ENCODE assay signal across 16 cellular contexts in genomic region chr5:126794157-126794828, GRCh38. TPM values are rescaled to one million over a fixed set of nuclear protein-coding genes. Genes with fewer than 3 reads are reported as not detected.
DNase-seq lines count a peak whose midpoint lies in the region; ATAC-seq and TF ChIP-seq lines count a peak whose summit lies in the region.
"Had no signal": no experiment of that assay in that cellular context is flagged by ENCODE, and none has a peak within 500 bp of the region (broad histone marks: within the 10 kb centered on the region; RNA-seq: fewer than 3 reads in every experiment).

No MANE protein-coding gene starts in this region.

- peaks cover 3% of the 10 kb centered on the region; the same call in 1 of the 2 replicates for H3K9me3 Mint-ChIP-seq in WTC11
- H3K9me3 Mint-ChIP-seq: activated naive CD8-positive, alpha-beta T cell treated with anti-CD3 and anti-CD28 coated beads for 36 hours had no signal

- intact Hi-C loops in A673 (cut with micrococcal nuclease; ENCODE audit: unreplicated experiment): no loop called here
- intact Hi-C loops in stomach (cut with DNase I; ENCODE audit: low total_unique reads): no loop called here
- intact Hi-C loops in sciatic nerve (cut with DNase I): loop anchor here (10.0 kb wide), 1 partner anchor 119 kb away; no protein-coding TSS in a partner anchor

- peak; percentile 59 for ATAC-seq in GM18519 (IDR thresholded peaks at IDR 0.05; ENCODE audit: low FRiP score, unreplicated experiment)
- ATAC-seq in HG02938 (IDR thresholded peaks at IDR 0.05; ENCODE audit: unreplicated experiment): peak; percentile 35
- ATAC-seq in WTC11: no peak
- ATAC-seq in sciatic nerve: no peak
- ATAC-seq: PC-3 had no signal

- H3K36me3 Mint-ChIP-seq in WTC11: peaks cover 7% of the 10 kb centered on the region

- H3K4me3 Mint-ChIP-seq in WTC11: no peak overlapping the region
- H3K4me3 Mint-ChIP-seq: activated naive CD8-positive, alpha-beta T cell treated with anti-CD3 and anti-CD28 coated beads for 36 hours had no signal

- H3K4me3 ChIP-seq in A673 (ENCODE audit: low read depth, low read length, poor library complexity, severe bottlenecking) (no peak overlapping the region), stomach (no peak overlapping the region)

- BruUV-seq in A673 (replicated peaks; lab: Mats Ljungman, UMichigan): no TSS peak

- peaks cover 3% of the 10 kb centered on the region for H3K36me3 ChIP-seq in A673 (ENCODE audit: insufficient read depth, low read length, poor library complexity, severe bottlenecking)
- H3K36me3 ChIP-seq in stomach: no peaks in the 10 kb centered on the region

- TF ChIP-seq POLR2A in stomach (IDR thresholded peaks at IDR 0.05): no peak

- H3K4me1 Mint-ChIP-seq in WTC11: peaks cover 37% of the 10 kb centered on the region

- no peaks in the 10 kb centered on the region for H3K27me3 ChIP-seq in A673 (replicated peaks; ENCODE audit: insufficient read depth, low read depth, low read length, poor library complexity)
- H3K27me3 ChIP-seq in stomach: no peaks in the 10 kb centered on the region

- no peaks in the 10 kb centered on the region for H3K9me3 ChIP-seq in A673 (ENCODE audit: low read depth, low read length, poor library complexity, severe bottlenecking)
- no peaks in the 10 kb centered on the region for H3K9me3 ChIP-seq in stomach

- H3K27ac ChIP-seq in A673 (ENCODE audit: low read depth, low read length, poor library complexity, severe bottlenecking) (peak overlapping the region; percentile 12), stomach (no peak overlapping the region)
- H3K27ac ChIP-seq: C4-2B had no signal

- H3K4me1 ChIP-seq in A673 (ENCODE audit: insufficient read depth, low read length, poor library complexity, severe bottlenecking) (peaks cover 19% of the 10 kb centered on the region), stomach (no peaks in the 10 kb centered on the region)

- POLR2A ChIA-PET in A673 (lab: Charles Lee; ENCODE audit: low non-redundant PET): interaction anchor here (0.6 kb wide), 1 partner anchor 16 kb away, joined by 12 read pairs; no protein-coding TSS in a partner anchor
- POLR2A ChIA-PET in WTC11 (lab: Charles Lee): interaction anchor here (0.7 kb wide), 1 partner anchor 162 kb away, joined by 4 read pairs; no protein-coding TSS in a partner anchor
- POLR2A ChIA-PET in HEK293T (lab: Yijun Ruan, JAX): interaction anchor here (1.5 kb wide), 1 partner anchor 17 kb away, joined by 23 read pairs; the partner anchor contains the start of gene LMNB1

- no peaks in the 10 kb centered on the region for H3K27me3 Mint-ChIP-seq in WTC11 (ENCODE audit: low read depth)
- H3K27me3 Mint-ChIP-seq: activated naive CD8-positive, alpha-beta T cell treated with anti-CD3 and anti-CD28 coated beads for 36 hours had no signal

- no peak for TF ChIP-seq CTCF in A673 (conservative IDR thresholded peaks at IDR 0.05; ENCODE audit: low read depth, low read length)
- TF ChIP-seq CTCF in WTC11 (IDR thresholded peaks at IDR 0.05): no peak
- no peak for TF ChIP-seq CTCF in stomach (IDR thresholded peaks at IDR 0.05)

- CTCF ChIA-PET in A673 (lab: Charles Lee) (no interaction called here), WTC11 (lab: Charles Lee) (interaction anchor here (1.1 kb wide), 1 partner anchor 15 kb away, joined by 6 read pairs; no protein-coding TSS in a partner anchor), HEK293T (lab: Yijun Ruan, JAX) (interaction anchor here (0.6 to 0.9 kb wide), 4 partner anchors 15 to 675 kb away, joined by 3 to 4 read pairs (median 3); no protein-coding TSS in a partner anchor)

- no peak for TF ChIP-seq EP300 in stomach (IDR thresholded peaks at IDR 0.05)

- 60 to 80% (median 65%) methylated on average over 6 of the region's 6 CpGs for WGBS in stomach, 5 donors

- H3K27ac Mint-ChIP-seq in WTC11: peak overlapping the region; percentile 33; the same call in 1 of the 2 replicates
- H3K27ac Mint-ChIP-seq: activated naive CD8-positive, alpha-beta T cell treated with anti-CD3 and anti-CD28 coated beads for 36 hours had no signal

- DNase-seq in A673 (ENCODE audit: low spot score): no peak
- DNase-seq in WTC11 (ENCODE audit: low spot score): no peak
- no peak for DNase-seq in stomach
- no peak for DNase-seq in NCI-H345 (lab: John Stamatoyannopoulos, UW)
- DNase-seq in HEK293T (ENCODE audit: extremely low spot score): no peak
- DNase-seq in sciatic nerve (ENCODE audit: low spot score): no peak
- DNase-seq: activated naive CD8-positive, alpha-beta T cell treated with anti-CD3 and anti-CD28 coated beads for 36 hours; mesendoderm; MM.1S; PC-3; stimulated activated CD4-positive, alpha-beta T cell treated with anti-CD3 and anti-CD28 coated beads, Interleukin-4, amount 100 ng/mL, for 1 hour; stimulated activated naive CD4-positive, alpha-beta T cell treated with Interleukin-2 at 50 U/mL for 16 hours; T1000 had no signal

TF ChIP-seq in WTC11, 78 proteins besides CTCF, POLR2A, EP300 and RAD21 (continues in another document):
- TF ChIP-seq USF2 (CRISPR knock-in tag; IDR thresholded peaks at IDR 0.05) (no peak), ZMAT4 (CRISPR knock-in tag; IDR thresholded peaks at IDR 0.05) (no peak), RORB (CRISPR knock-in tag; IDR thresholded peaks at IDR 0.05) (no peak), HMGXB4 (CRISPR knock-in tag; IDR thresholded peaks at IDR 0.05) (no peak)

TF ChIP-seq in HEK293T, 16 proteins besides CTCF, POLR2A, EP300 and RAD21:
- TF ChIP-seq HDGF (IDR thresholded peaks at IDR 0.05; ENCODE audit: borderline replicate concordance): no peak

RNA-seq across cellular contexts. Expression of gene LMNB1, which starts 17.4 kb away (rescaled TPM):
- total RNA-seq in A673 (2021): 267 and 269 TPM in 2 replicates
- 220 to 233 TPM (median 223 TPM) in 3 replicates for total RNA-seq in WTC11 (2021)
- total RNA-seq in stomach: 100 to 1,000 TPM in 1 of 5 donors, 10 to 100 TPM in 3, 1 to 10 TPM in 1; 7.6 to 167 (median 27.4) TPM
- 1 to 10 TPM; 7.7 to 8.7 (median 8.5) TPM for polyA plus RNA-seq in stomach
- 9.2 TPM for total RNA-seq in sciatic nerve

Comparison
In these comparisons a context has a peak if more than half of its experiments do, and no peak if none do; other contexts are left out.
1. ATAC-seq: peak in GM18519 (single experiment) and HG02938 (single experiment); none in WTC11 (single experiment) and sciatic nerve (single experiment).